In genomic region chr18:70319185-70319584, GRCh38 we compare ENCODE assay signal across 1 cellular context.
TF ChIP-seq lines count a peak whose summit lies in the region.

No MANE protein-coding gene starts in this region.

TF ChIP-seq in HEK293, 187 proteins besides CTCF, POLR2A, EP300 and RAD21 (continued from another document):
- TF ChIP-seq PRDM2 (tag by site-specific recombination; IDR thresholded peaks at IDR 0.05; ENCODE audit: borderline replicate concordance) (no peak), ZSCAN30 (tag by site-specific recombination; IDR thresholded peaks at IDR 0.05) (peak; percentile 83), EGR2 (tag by site-specific recombination; IDR thresholded peaks at IDR 0.05; ENCODE audit: low read depth) (no peak), ZNF132 (tag by site-specific recombination; IDR thresholded peaks at IDR 0.05; ENCODE audit: borderline replicate concordance) (no peak), IKZF3 (tag by site-specific recombination; IDR thresholded peaks at IDR 0.05) (peak; percentile 44; the same call in 1 of the 2 replicates), FEZF1 (tag by site-specific recombination; IDR thresholded peaks at IDR 0.05) (peak; percentile 89), TCF7L2 (IDR thresholded peaks at IDR 0.05; ENCODE audit: borderline replicate concordance, low read depth, low read length) (peak; percentile 33; the same call in 1 of the 2 replicates), PRDM4 (tag by site-specific recombination; IDR thresholded peaks at IDR 0.05) (peak; percentile 75; the same call in 1 of the 2 replicates), ZNF423 (tag by site-specific recombination; IDR thresholded peaks at IDR 0.05) (no peak), BCL11B (tag by site-specific recombination; IDR thresholded peaks at IDR 0.05; ENCODE audit: low read depth) (peak; percentile 95)
